ENCODE assay signal across 10 cellular contexts in the genomic region with DNA sequence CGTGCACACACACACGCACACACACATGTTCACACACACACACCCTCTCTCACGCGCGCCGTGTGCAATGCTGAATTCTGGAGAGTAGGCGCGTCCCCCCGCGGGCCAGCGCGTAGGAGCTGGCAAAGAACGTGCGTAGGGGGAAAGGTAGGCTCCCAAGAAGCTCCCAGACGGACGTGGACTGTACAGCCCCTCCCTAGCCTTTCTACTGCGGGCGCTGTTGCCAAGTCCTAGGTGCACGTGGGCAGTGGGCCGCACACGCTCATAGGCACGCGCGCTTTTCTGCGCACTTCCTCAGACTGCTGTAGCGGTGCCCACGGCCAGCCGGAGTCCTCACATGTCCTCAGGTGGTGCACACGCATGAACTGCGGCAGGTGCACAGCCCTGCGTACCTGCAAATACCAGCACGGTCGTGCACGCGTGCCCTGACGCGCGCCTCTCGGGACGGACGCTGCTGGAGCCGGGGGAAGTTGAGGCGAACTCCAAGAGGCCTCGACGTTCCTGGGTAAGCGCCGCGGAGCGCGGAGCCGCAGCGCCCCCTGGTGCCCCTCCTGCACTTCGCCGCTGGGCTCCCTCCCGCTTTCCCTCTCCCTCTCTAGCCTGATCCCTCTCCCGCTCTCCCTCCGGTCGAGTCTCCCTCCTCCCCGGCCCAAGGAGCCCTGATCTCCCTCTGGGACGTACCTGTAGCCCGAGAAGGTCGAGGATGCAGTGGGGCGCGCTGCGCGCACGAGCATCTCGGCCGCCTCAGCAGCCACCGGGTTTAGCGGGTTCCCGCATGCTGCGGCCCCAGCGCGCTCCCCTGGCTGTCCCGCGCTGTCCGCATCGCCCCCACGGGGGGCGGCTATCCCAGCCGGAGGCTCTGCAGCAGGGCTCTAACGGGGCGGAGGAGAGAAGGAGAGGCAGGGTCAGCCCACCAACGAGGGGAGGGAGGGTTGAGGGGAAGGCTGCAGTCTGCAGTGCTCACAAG. TPM values are rescaled to one million over a fixed set of nuclear protein-coding genes. Genes with fewer than 3 reads are reported as not detected.
DNase-seq lines count a peak whose midpoint lies in the region; ATAC-seq, FAIRE-seq and TF ChIP-seq lines count a peak whose summit lies in the region.
"Had no signal": no experiment of that assay in that cellular context is flagged by ENCODE, and none has a peak within 500 bp of the region (broad histone marks: within the 10 kb centered on the region; RNA-seq: fewer than 3 reads in every experiment).

No MANE protein-coding gene starts in this region.

- TF ChIP-seq POLR2A in HepG2 (IDR thresholded peaks at IDR 0.05; ENCODE audit: insufficient read depth in 1 of 2, low read depth in 2 of 2, low read length in 2 of 2) = no peak

- H3K36me3 ChIP-seq in HepG2 (replicated peaks in 1 of 2; ENCODE audit: control insufficient read depth in 1 of 2, insufficient read depth in 2 of 2, low read length in 2 of 2) = no peaks in the 10 kb centered on the region

- no TSS peak for BruUV-seq in HepG2 (replicated peaks; lab: Mats Ljungman, UMichigan)

- CTCF ChIA-PET in T-cell (lab: Charles Lee) (interaction anchor here in 1 of 2 donors (0.7 kb wide), 1 partner anchor 1301 kb away, joined by 7 read pairs; no protein-coding TSS in a partner anchor), HepG2 (lab: Yijun Ruan, JAX; ENCODE audit: low intra/inter-chr PET ratio, low total read pairs) (interaction anchor here (0.7 to 4.2 kb wide), 6 partner anchors 533 to 1042 kb away, joined by 4 to 36 read pairs (median 19); no protein-coding TSS in a partner anchor)

- POLR2A ChIA-PET in T-cell (lab: Charles Lee) (no interaction called here), HepG2 (lab: Yijun Ruan, JAX) (no interaction called here)

- DNase-seq in NCI-H510A treated with DMSO at 0.1 percent for 48 hours (lab: John Stamatoyannopoulos, UW) (peak; percentile 25), NCI-H510A (lab: John Stamatoyannopoulos, UW) (no peak), T-cell (peak in 6 of 34 experiments; percentile 3 to 11 (median 6)), dermis microvascular lymphatic vessel endothelial cell (ENCODE audit: low read depth in 2 of 2) (peak; percentile 28 to 61), HepG2 (ENCODE audit: low spot score) (peak; percentile 38), SW480 (ENCODE audit: low spot score) (no peak)
- peak; percentile 20 for DNase-seq in stimulated activated CD4-positive, alpha-beta T cell treated with anti-CD3 and anti-CD28 coated beads, Interleukin-4, amount 100 ng/mL, for 24 hours

- H3K9ac ChIP-seq in HepG2 (ENCODE audit: insufficient read depth, low read depth, low read length) = no peak overlapping the region

- H3K4me1 Mint-ChIP-seq in T-cell = peaks cover 6 to 15% (median 7%) of the 10 kb centered on the region in 3 donors

- H3K4me2 ChIP-seq in HepG2 (ENCODE audit: low read depth, low read length) = peak overlapping the region; percentile 34

- H4K20me1 ChIP-seq in HepG2 (ENCODE audit: insufficient read depth, low read length) = no peaks in the 10 kb centered on the region

- H3K4me3 ChIP-seq in HepG2 (replicated peaks in 1 of 3; ENCODE audit: insufficient read depth in 1 of 3, low read depth in 2 of 3, low read length in 3 of 3) = peak overlapping the region in 1 of 3 experiments; percentile 23; a peak in 1 of 6 replicates

- TF ChIP-seq RAD21 in HepG2 (CRISPR knock-in tag; IDR thresholded peaks at IDR 0.05) = peak; percentile 99

- 29% methylated on average over 77 of the region's 85 CpGs for WGBS in HepG2 (ENCODE audit: low lambda C conversion rate)

- no peaks in the 10 kb centered on the region for H3K79me2 ChIP-seq in HepG2 (ENCODE audit: insufficient read depth, low read length)

- no peaks in the 10 kb centered on the region for H3K9me3 ChIP-seq in HepG2 (ENCODE audit: low read length)

- H3K27ac Mint-ChIP-seq in T-cell = no peak overlapping the region

- H3K27me3 ChIP-seq in HepG2 (ENCODE audit: control insufficient read depth in 1 of 2, insufficient read depth in 2 of 2, low read length in 2 of 2) = peaks cover 18 to 38% of the 10 kb centered on the region in 2 experiments

- TF ChIP-seq EP300 in HepG2 (IDR thresholded peaks at IDR 0.05; ENCODE audit: low read depth in 2 of 2, low read length in 2 of 2) = no peak
- TF ChIP-seq EP300 in HepG2 (CRISPR knock-in tag; IDR thresholded peaks at IDR 0.05; ENCODE audit: borderline replicate concordance) = no peak

- H3K9me3 Mint-ChIP-seq in T-cell = no peaks in the 10 kb centered on the region

- no peak overlapping the region for H2AFZ ChIP-seq in HepG2 (ENCODE audit: low read length)

- in situ Hi-C loops in HepG2 (cut with HindIII; ENCODE audit: extremely low pct_ligation_motif_present, low pct_unique_long_range_greater_than_20kb) = loop anchor here (5.0 kb wide), 3 partner anchors 529 to 1019 kb away; no protein-coding TSS in a partner anchor

- H3K27ac ChIP-seq in HepG2 (ENCODE audit: extremely low read length, insufficient read depth, low read length) = no peak overlapping the region

- peak; percentile 99 for TF ChIP-seq CTCF in HepG2 (CRISPR knock-in tag; IDR thresholded peaks at IDR 0.05)

- H3K36me3 Mint-ChIP-seq in T-cell = no peaks in the 10 kb centered on the region

- FAIRE-seq in HepG2 (lab: Jason Lieb, UNC) = peak; percentile 61
- FAIRE-seq: G401.6, islet of Langerhans had no signal

- peak overlapping the region in 2 of 3 donors; percentile 13 to 49 for H3K4me3 Mint-ChIP-seq in T-cell

- ATAC-seq in HG02973 (IDR thresholded peaks at IDR 0.05; ENCODE audit: unreplicated experiment) (peak; percentile 63), T-cell (replicated peaks in 1 of 4) (peak in 1 of 4 experiments; percentile 47), HepG2 (peak; percentile 93)

- H3K27me3 Mint-ChIP-seq in T-cell = peaks cover 45 to 68% of the 10 kb centered on the region in 2 donors

- H3K4me1 ChIP-seq in HepG2 (ENCODE audit: insufficient read depth, low read length) = peaks cover 8% of the 10 kb centered on the region

- intact Hi-C loops in HepG2 (cut with micrococcal nuclease; ENCODE audit: unreplicated experiment) = loop anchor here (1.0 to 2.0 kb wide), 2 partner anchors 703 to 923 kb away; no protein-coding TSS in a partner anchor

TF ChIP-seq in HepG2, 621 proteins besides CTCF, POLR2A, EP300 and RAD21 (continues in another document):
- TF ChIP-seq ZNF598 (CRISPR knock-in tag; IDR thresholded peaks at IDR 0.05; ENCODE audit: borderline replicate concordance) (no peak), HOXA5 (CRISPR knock-in tag; IDR thresholded peaks at IDR 0.05) (no peak), ZNF232 (CRISPR knock-in tag; IDR thresholded peaks at IDR 0.05; ENCODE audit: borderline replicate concordance) (no peak), ZIK1 (CRISPR knock-in tag; IDR thresholded peaks at IDR 0.05; ENCODE audit: borderline replicate concordance, low read depth) (peak; percentile 66; the same call in 1 of the 2 replicates), SRSF1 (optimal IDR thresholded peaks at IDR 0.05; ENCODE audit: low read depth, low read length) (no peak)

RNA-seq across cellular contexts. Expression of a gene that starts 0.7 kb away (rescaled TPM):
- total RNA-seq in T-cell = under 1 TPM in 1 of 5 donors, not detected in 4; 0.03 TPM
- not detected in 2 replicates for total RNA-seq in dermis microvascular lymphatic vessel endothelial cell
- not detected in 2 replicates for total RNA-seq in HepG2 (2016; rRNA removed; fragmentation: Illumina TruSeq; extraction: Trizol)
- not detected in 2 replicates for total RNA-seq in HepG2 (2016; cell fraction: cytosol; rRNA removed; fragmentation: Illumina TruSeq; extraction: Trizol; ENCODE audit: low read depth)
- not detected in 2 replicates for total RNA-seq in HepG2 (2016; cell fraction: insoluble cytoplasmic fraction; rRNA removed; fragmentation: Illumina TruSeq; extraction: Trizol)
- not detected in 2 replicates for total RNA-seq in HepG2 (2016; cell fraction: membrane; rRNA removed; fragmentation: Illumina TruSeq; extraction: Trizol)
- total RNA-seq in HepG2 (2016; cell fraction: nucleus; rRNA removed; fragmentation: Illumina TruSeq; extraction: Trizol) = not detected in 2 replicates
- not detected in 2 replicates for polyA plus RNA-seq in HepG2 (2011; rRNA removed)
- polyA plus RNA-seq in HepG2 (2011; cell fraction: cytosol; rRNA removed) = not detected in 2 replicates
- polyA plus RNA-seq in HepG2 (2011; cell fraction: nucleus; rRNA removed) = not detected in 2 replicates
- not detected in 2 replicates for polyA plus RNA-seq in HepG2 (2012)
- polyA plus RNA-seq in HepG2 (2016; cell fraction: cytosol; fragmentation: Illumina TruSeq; extraction: Trizol; ENCODE audit: low read depth) = not detected in 2 replicates
- not detected in 2 replicates for polyA plus RNA-seq in HepG2 (2016; cell fraction: insoluble cytoplasmic fraction; fragmentation: Illumina TruSeq; extraction: Trizol; ENCODE audit: low read depth)
- not detected in 2 replicates for polyA plus RNA-seq in HepG2 (2016; cell fraction: membrane; fragmentation: Illumina TruSeq; extraction: Trizol; ENCODE audit: low read depth)
- polyA plus RNA-seq in HepG2 (2016; cell fraction: nucleus; fragmentation: Illumina TruSeq; extraction: Trizol; ENCODE audit: insufficient read depth, low read depth) = not detected in 2 replicates
- not detected in 2 replicates for polyA minus RNA-seq in HepG2 (2011; rRNA and poly(A)+ RNA removed; ENCODE audit: low replicate concordance)
- polyA minus RNA-seq in HepG2 (2011; cell fraction: cytosol; rRNA and poly(A)+ RNA removed) = not detected in 2 replicates
- polyA minus RNA-seq in HepG2 (2011; cell fraction: nucleus; rRNA and poly(A)+ RNA removed) = not detected in 2 replicates

Comparison
In these comparisons a context has a peak if more than half of its experiments do, and no peak if none do; other contexts are left out.
1. DNase-seq: peak in NCI-H510A treated with DMSO at 0.1 percent for 48 hours (single experiment), dermis microvascular lymphatic vessel endothelial cell (2 of 2), HepG2 (single experiment) and stimulated activated CD4-positive, alpha-beta T cell treated with anti-CD3 and anti-CD28 coated beads, Interleukin-4, amount 100 ng/mL, for 24 hours (single experiment); none in NCI-H510A (single experiment) and SW480 (single experiment).